ENCODE assay signal across 16 cellular contexts in the genomic region with DNA sequence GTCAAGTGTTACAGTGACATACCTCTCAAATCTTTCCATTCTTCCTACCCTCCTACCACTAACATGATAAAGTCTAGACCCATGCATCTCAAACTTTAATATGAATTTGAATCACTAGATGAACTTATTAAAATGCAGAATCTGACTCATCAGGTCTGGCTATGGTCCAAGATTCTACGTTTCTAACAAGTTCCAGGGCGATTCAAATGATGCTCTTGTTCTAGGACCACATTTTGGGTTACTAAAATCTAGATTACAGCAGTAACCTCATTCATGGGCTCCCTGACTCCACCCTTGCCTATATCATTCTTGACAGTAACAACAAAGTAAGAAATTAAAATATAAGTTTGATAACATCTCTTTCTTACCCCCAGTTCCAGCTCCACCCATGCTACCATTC.
"Had no signal": no experiment of that assay in that cellular context is flagged by ENCODE, and none has a peak within 500 bp of the region (broad histone marks: within the 10 kb centered on the region; RNA-seq: fewer than 3 reads in every experiment).

No MANE protein-coding gene starts in this region.

- H3K27me3 ChIP-seq: neutrophil, right atrium auricular region, tibial artery, uterus had no signal

- H3K9me3 ChIP-seq: mucosa of descending colon, neutrophil, right atrium auricular region, tibial artery, uterus had no signal

- H3K36me3 ChIP-seq: neutrophil, right atrium auricular region, tibial artery, uterus had no signal

- H3K27ac ChIP-seq: epithelial cell of prostate, neutrophil, right atrium auricular region, tibial artery, uterus had no signal

- DNase-seq: activated CD4-positive, alpha-beta T cell treated with anti-CD3 and anti-CD28 coated beads for 48 hours; effector memory CD4-positive, alpha-beta T cell; glutamatergic neuron; immature natural killer cell; left colon; mucosa of descending colon; naive thymus-derived CD8-positive, alpha-beta T cell; posterior cingulate gyrus; T-helper 1 cell; tibial artery; uterus had no signal

- H3K4me1 ChIP-seq: right atrium auricular region, tibial artery, uterus had no signal

- H3K4me3 ChIP-seq: lung, mucosa of descending colon, right atrium auricular region, skin epidermis, tibial artery, uterus had no signal
